ENCODE assay signal across 21 cellular contexts in genomic region chr2:138036522-138036921, GRCh38.
DNase-seq lines count a peak whose midpoint lies in the region; ATAC-seq and TF ChIP-seq lines count a peak whose summit lies in the region.
"Had no signal": no experiment of that assay in that cellular context is flagged by ENCODE, and none has a peak within 500 bp of the region (broad histone marks: within the 10 kb centered on the region; RNA-seq: fewer than 3 reads in every experiment).

No MANE protein-coding gene starts in this region.

- H3K4me3 Mint-ChIP-seq in activated CD4-positive, alpha-beta memory T cell treated with anti-CD3 and anti-CD28 coated beads for 36 hours, result no peak overlapping the region

- H4K20me1 ChIP-seq in SK-N-SH (ENCODE audit: insufficient read depth) (no peaks in the 10 kb centered on the region), smooth muscle cell (ENCODE audit: low read depth) (no peaks in the 10 kb centered on the region)

- TF ChIP-seq RAD21 in SK-N-SH (IDR thresholded peaks at IDR 0.05; ENCODE audit: low read length), result no peak

- H3K4me2 ChIP-seq in SK-N-SH, result no peak overlapping the region
- no peak overlapping the region for H3K4me2 ChIP-seq in smooth muscle cell

- H3K9me3 Mint-ChIP-seq in activated CD4-positive, alpha-beta memory T cell treated with anti-CD3 and anti-CD28 coated beads for 36 hours, result no peaks in the 10 kb centered on the region

- CTCF ChIA-PET in SK-N-SH (lab: Yijun Ruan, JAX), result interaction anchor here (1.3 kb wide), 1 partner anchor 18 kb away, joined by 4 read pairs; no protein-coding TSS in a partner anchor
- CTCF ChIA-PET in activated CD4-positive, alpha-beta memory T cell treated with anti-CD3 and anti-CD28 coated beads for 36 hours (lab: Charles Lee), result no interaction called here

- POLR2A ChIA-PET in SK-N-SH (lab: Yijun Ruan, JAX), result interaction anchor here (0.6 kb wide), 1 partner anchor 791 kb away, joined by 3 read pairs; no protein-coding TSS in a partner anchor
- POLR2A ChIA-PET in activated CD4-positive, alpha-beta memory T cell treated with anti-CD3 and anti-CD28 coated beads for 36 hours (lab: Charles Lee), result no interaction called here

- no peak overlapping the region for H3K9ac ChIP-seq in SK-N-SH
- no peak overlapping the region for H3K9ac ChIP-seq in smooth muscle cell (ENCODE audit: low read depth)

- intact Hi-C loops in activated CD4-positive, alpha-beta memory T cell treated with anti-CD3 and anti-CD28 coated beads for 36 hours (cut with micrococcal nuclease), result no loop called here

- H2AFZ ChIP-seq in SK-N-SH (ENCODE audit: low read depth) (peak overlapping the region; percentile 26; the same call in 1 of the 2 replicates), smooth muscle cell (ENCODE audit: low read depth) (no peak overlapping the region)

- WGBS in SK-N-SH (ENCODE audit: low lambda C conversion rate), result 72% methylated on average over 5 of the region's 5 CpGs
- 67% methylated on average over 5 of the region's 5 CpGs for WGBS in smooth muscle cell (ENCODE audit: low lambda C conversion rate)

- no peak for TF ChIP-seq CTCF in SK-N-SH (IDR thresholded peaks at IDR 0.05)
- TF ChIP-seq CTCF in fibroblast of mammary gland (conservative IDR thresholded peaks at IDR 0.05; ENCODE audit: control insufficient read depth, insufficient read depth, low read depth, low read length), result no peak
- no peak for TF ChIP-seq CTCF in smooth muscle cell (IDR thresholded peaks at IDR 0.05; ENCODE audit: borderline replicate concordance, insufficient read depth, poor library complexity, severe bottlenecking)

- no peaks in the 10 kb centered on the region for H3K27me3 ChIP-seq in SK-N-SH (ENCODE audit: insufficient read depth)
- no peaks in the 10 kb centered on the region for H3K27me3 ChIP-seq in smooth muscle cell (ENCODE audit: low read depth)
- H3K27me3 ChIP-seq: SJSA1 had no signal

- H3K36me3 ChIP-seq in SK-N-SH (replicated peaks in 1 of 2; ENCODE audit: control insufficient read depth in 1 of 2, insufficient read depth in 2 of 2, low read length in 1 of 2), result no peaks in the 10 kb centered on the region
- no peaks in the 10 kb centered on the region for H3K36me3 ChIP-seq in smooth muscle cell (ENCODE audit: low read depth)
- H3K36me3 ChIP-seq: SJSA1 had no signal

- H3K79me2 ChIP-seq in SK-N-SH (ENCODE audit: insufficient read depth) (no peaks in the 10 kb centered on the region), smooth muscle cell (ENCODE audit: low read depth) (no peaks in the 10 kb centered on the region)

- no peak overlapping the region for H3K27ac Mint-ChIP-seq in activated CD4-positive, alpha-beta memory T cell treated with anti-CD3 and anti-CD28 coated beads for 36 hours

- H3F3A ChIP-seq in SK-N-SH (replicated peaks; ENCODE audit: insufficient read depth) (peaks cover 4% of the 10 kb centered on the region), smooth muscle cell (ENCODE audit: low read depth) (peaks cover 10% of the 10 kb centered on the region)

- DNase-seq in NOMO-1 treated with DMSO at 0.1 percent for 48 hours (lab: John Stamatoyannopoulos, UW; ENCODE audit: unreplicated experiment) (peak; percentile 9), NOMO-1 treated with dmso at 0.1 percent for 144 hours (lab: John Stamatoyannopoulos, UW; ENCODE audit: unreplicated experiment) (no peak), SK-N-SH (no peak), fibroblast of mammary gland (ENCODE audit: low read depth) (peak; percentile 5), smooth muscle cell (lab: John Stamatoyannopoulos, UW; ENCODE audit: unreplicated experiment) (no peak)
- no peak for DNase-seq in activated CD4-positive, alpha-beta memory T cell treated with anti-CD3 and anti-CD28 coated beads for 36 hours
- DNase-seq: ACHN; HCEC 1CT; Kasumi-1; NCI-H1105 treated with DMSO at 0.1 percent for 48 hours; NCI-H1694; NCI-H2029 treated with DMSO at 0.1 percent for 48 hours; NCI-H446 treated with DMSO at 0.1 percent for 48 hours; NK-92 treated with Interleukin-12 subunit alpha and Interleukin-12 subunit beta, amount 100 ng/mL, for 24 hours; Right ventricle myocardium superior; RPMI8226 had no signal

- peaks cover 0 to 8% of the 10 kb centered on the region in 2 experiments; a peak in 2 of 4 replicates for H3K4me1 ChIP-seq in SK-N-SH (ENCODE audit: control insufficient read depth in 1 of 2, insufficient read depth in 2 of 2, low read depth in 1 of 2, low read length in 1 of 2)
- peaks cover 9% of the 10 kb centered on the region for H3K4me1 ChIP-seq in smooth muscle cell (ENCODE audit: low read depth)

- H3K9me3 ChIP-seq in SK-N-SH (no peaks in the 10 kb centered on the region), smooth muscle cell (replicated peaks; ENCODE audit: low read depth) (no peaks in the 10 kb centered on the region)
- H3K9me3 ChIP-seq: SJSA1 had no signal

- no peaks in the 10 kb centered on the region for H3K27me3 Mint-ChIP-seq in activated CD4-positive, alpha-beta memory T cell treated with anti-CD3 and anti-CD28 coated beads for 36 hours

- no peaks in the 10 kb centered on the region for H3K9me2 ChIP-seq in SK-N-SH

- H3K4me1 Mint-ChIP-seq in activated CD4-positive, alpha-beta memory T cell treated with anti-CD3 and anti-CD28 coated beads for 36 hours (ENCODE audit: low read depth), result no peaks in the 10 kb centered on the region

- H3K27ac ChIP-seq in SK-N-SH (ENCODE audit: low read depth in 2 of 2, low read length in 1 of 2), result peak overlapping the region in 1 of 2 experiments; percentile 78; a peak in 1 of 4 replicates
- H3K27ac ChIP-seq in smooth muscle cell (ENCODE audit: low read depth), result peak overlapping the region; percentile 58
- H3K27ac ChIP-seq: 22Rv1, HL-60 had no signal

- ATAC-seq in HG03196 (IDR thresholded peaks at IDR 0.05; ENCODE audit: unreplicated experiment) (no peak), GM19452 (IDR thresholded peaks at IDR 0.05; ENCODE audit: unreplicated experiment) (no peak)

- no peaks in the 10 kb centered on the region for H3K36me3 Mint-ChIP-seq in activated CD4-positive, alpha-beta memory T cell treated with anti-CD3 and anti-CD28 coated beads for 36 hours

- no peak overlapping the region for H3K4me3 ChIP-seq in SK-N-SH (ENCODE audit: low read depth in 2 of 2, low read length in 1 of 2)
- H3K4me3 ChIP-seq in fibroblast of mammary gland (ENCODE audit: control insufficient read depth, low read depth, low read length), result no peak overlapping the region
- no peak overlapping the region for H3K4me3 ChIP-seq in smooth muscle cell
- H3K4me3 ChIP-seq: SJSA1 had no signal

- TF ChIP-seq EP300 in SK-N-SH (IDR thresholded peaks at IDR 0.05; ENCODE audit: borderline replicate concordance in 1 of 2, low read depth in 1 of 2, low read length in 1 of 2), result no peak

TF ChIP-seq in SK-N-SH, 30 proteins besides CTCF, POLR2A, EP300 and RAD21:
- TF ChIP-seq POLR2AphosphoS5 (IDR thresholded peaks at IDR 0.05; ENCODE audit: low read depth, low read length) (no peak), NRF1 (IDR thresholded peaks at IDR 0.05; ENCODE audit: low read depth, low read length) (no peak), TAF1 (IDR thresholded peaks at IDR 0.05; ENCODE audit: borderline replicate concordance, low read depth, low read length) (no peak), RFX5 (IDR thresholded peaks at IDR 0.05; ENCODE audit: low read length) (no peak), IRF3 (IDR thresholded peaks at IDR 0.05; ENCODE audit: low read depth, low read length) (no peak)

Comparison
In these comparisons a context has a peak if more than half of its experiments do, and no peak if none do; other contexts are left out.
1. DNase-seq: peak in NOMO-1 treated with DMSO at 0.1 percent for 48 hours (single experiment) and fibroblast of mammary gland (single experiment); none in NOMO-1 treated with dmso at 0.1 percent for 144 hours (single experiment), SK-N-SH (single experiment), smooth muscle cell (single experiment) and activated CD4-positive, alpha-beta memory T cell treated with anti-CD3 and anti-CD28 coated beads for 36 hours (single experiment).